Comparison of ENCODE assay signal across 8 cellular contexts in the genomic region with DNA sequence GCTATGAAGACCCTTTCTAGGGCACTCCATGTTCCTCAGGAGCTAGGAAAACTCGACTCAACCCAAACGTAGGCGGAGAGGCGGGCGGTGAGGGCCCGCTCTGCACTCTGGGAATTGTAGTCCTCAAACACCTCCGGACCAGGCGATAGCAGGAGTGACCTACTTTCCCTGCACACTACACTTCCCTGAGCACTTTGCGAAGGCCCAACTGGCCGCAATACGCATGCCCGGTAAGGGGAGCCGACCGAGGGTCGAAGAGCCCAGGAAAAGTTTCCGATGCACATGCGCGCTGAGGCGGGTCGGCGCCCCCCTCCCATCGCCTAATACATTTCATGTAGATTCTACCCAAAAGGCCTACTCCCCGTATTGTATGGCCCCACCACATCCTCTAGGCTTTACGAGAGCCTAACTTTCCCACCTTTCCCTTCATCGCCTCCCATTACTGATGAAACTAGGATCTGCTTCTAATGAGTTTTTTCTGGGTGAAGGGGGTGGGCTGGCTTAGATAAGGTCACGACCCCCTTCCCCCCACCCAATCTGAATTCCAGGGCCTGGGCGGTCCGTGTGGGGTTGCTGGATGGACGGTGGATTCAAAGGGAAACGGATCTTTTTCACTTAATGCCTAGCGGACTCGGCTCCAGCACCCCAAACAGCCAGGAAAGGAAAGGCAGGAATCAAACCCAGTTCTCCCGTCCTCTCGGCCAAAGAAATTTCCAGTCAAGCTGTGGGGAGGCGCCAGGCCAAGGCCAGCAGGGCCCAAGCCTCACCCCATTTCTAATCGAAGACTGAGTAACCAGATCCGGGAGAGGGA. TPM values are rescaled to one million over a fixed set of nuclear protein-coding genes. Genes with fewer than 3 reads are reported as not detected.
DNase-seq lines count a peak whose midpoint lies in the region; ATAC-seq, FAIRE-seq and TF ChIP-seq lines count a peak whose summit lies in the region.

No MANE protein-coding gene starts in this region.

- peaks cover 7% of the 10 kb centered on the region for H3K36me3 Mint-ChIP-seq in T-helper 2 cell treated with Interferon-gamma antibody and Interleukin-4, amounts not matched to agents 5 μg/mL and 100 μg/mL, for 36 hours (ENCODE audit: low read depth)
- peaks cover 10% of the 10 kb centered on the region for H3K36me3 Mint-ChIP-seq in progenitor cell of endocrine pancreas (ENCODE audit: insufficient read depth)

- peaks cover 16% of the 10 kb centered on the region for H3K4me1 Mint-ChIP-seq in T-helper 2 cell treated with Interferon-gamma antibody and Interleukin-4, amounts not matched to agents 5 μg/mL and 100 μg/mL, for 36 hours (ENCODE audit: low read depth)
- peaks cover 21% of the 10 kb centered on the region for H3K4me1 Mint-ChIP-seq in progenitor cell of endocrine pancreas (ENCODE audit: low read depth)

- TF ChIP-seq POLR2A in GM12892 (IDR thresholded peaks at IDR 0.05; ENCODE audit: low read depth, low read length) = no peak

- no peak for TF ChIP-seq CTCF in progenitor cell of endocrine pancreas (IDR thresholded peaks at IDR 0.05; ENCODE audit: unreplicated experiment)
- no peak for TF ChIP-seq CTCF in upper lobe of right lung (IDR thresholded peaks at IDR 0.05)

- H3K4me3 Mint-ChIP-seq in T-helper 2 cell treated with Interferon-gamma antibody and Interleukin-4, amounts not matched to agents 5 μg/mL and 100 μg/mL, for 36 hours = peak overlapping the region; percentile 89
- peak overlapping the region; percentile 99 for H3K4me3 Mint-ChIP-seq in progenitor cell of endocrine pancreas (ENCODE audit: low read depth)

- H3K9me3 Mint-ChIP-seq in T-helper 2 cell treated with Interferon-gamma antibody and Interleukin-4, amounts not matched to agents 5 μg/mL and 100 μg/mL, for 36 hours = no peaks in the 10 kb centered on the region
- no peaks in the 10 kb centered on the region for H3K9me3 Mint-ChIP-seq in progenitor cell of endocrine pancreas (ENCODE audit: low read depth)

- H3K27me3 Mint-ChIP-seq in T-helper 2 cell treated with Interferon-gamma antibody and Interleukin-4, amounts not matched to agents 5 μg/mL and 100 μg/mL, for 36 hours (ENCODE audit: low read depth) = no peaks in the 10 kb centered on the region
- H3K27me3 Mint-ChIP-seq in progenitor cell of endocrine pancreas = no peaks in the 10 kb centered on the region

- H3K4me3 ChIP-seq in upper lobe of right lung = peak overlapping the region; percentile 93

- H3K27ac Mint-ChIP-seq in T-helper 2 cell treated with Interferon-gamma antibody and Interleukin-4, amounts not matched to agents 5 μg/mL and 100 μg/mL, for 36 hours = peak overlapping the region; percentile 79
- H3K27ac Mint-ChIP-seq in progenitor cell of endocrine pancreas = peak overlapping the region; percentile 99

- peak; percentile 100 for FAIRE-seq in GM12892 (lab: Jason Lieb, UNC)

- H3K4me1 ChIP-seq in upper lobe of right lung = peaks cover 7% of the 10 kb centered on the region

- peaks cover 16% of the 10 kb centered on the region for H3K36me3 ChIP-seq in upper lobe of right lung

- peak; percentile 68 for DNase-seq in GM12892 (ENCODE audit: insufficient read length)
- DNase-seq in NCI-H1694 (lab: John Stamatoyannopoulos, UW) = peak; percentile 98
- DNase-seq in T-helper 2 cell treated with Interferon-gamma antibody and Interleukin-4, amounts not matched to agents 5 μg/mL and 100 μg/mL, for 36 hours (ENCODE audit: low spot score) = peak; percentile 89
- DNase-seq in anterior cingulate cortex (lab: John Stamatoyannopoulos, UW) = peak; percentile 38 to 95 (median 84)
- peak; percentile 92 for DNase-seq in left ventricle myocardium superior
- peak; percentile 93 for DNase-seq in progenitor cell of endocrine pancreas (ENCODE audit: low spot score, unreplicated experiment)
- DNase-seq in upper lobe of right lung = peak; percentile 94

- no peaks in the 10 kb centered on the region for H3K9me3 ChIP-seq in upper lobe of right lung

- intact Hi-C loops in left ventricle myocardium superior (cut with micrococcal nuclease) (no loop called here), upper lobe of right lung (cut with DNase I) (no loop called here)

- H3K27me3 ChIP-seq in upper lobe of right lung = no peaks in the 10 kb centered on the region

- peak overlapping the region; percentile 99 for H3K27ac ChIP-seq in upper lobe of right lung

- ATAC-seq in HG02840 (IDR thresholded peaks at IDR 0.05; ENCODE audit: low FRiP score, unreplicated experiment) = peak; percentile 46
- ATAC-seq in left ventricle myocardium superior = peak; percentile 47
- peak; percentile 74 for ATAC-seq in upper lobe of right lung

RNA-seq across cellular contexts. Expression of a gene that starts 2.0 kb away (rescaled TPM):
- polyA plus RNA-seq in GM12892 (2012; ENCODE audit: missing spikeins) = 7.9 TPM
- 71.8 TPM for total RNA-seq in left ventricle myocardium superior
- total RNA-seq in progenitor cell of endocrine pancreas = 66.9 and 72.4 TPM in 2 replicates
- 47.7 TPM for total RNA-seq in upper lobe of right lung

RNA-seq across cellular contexts. Expression of a gene that starts 23.9 kb away (rescaled TPM):
- polyA plus RNA-seq in GM12892 (2012; ENCODE audit: missing spikeins) = 46.5 TPM
- 20.2 TPM for total RNA-seq in left ventricle myocardium superior
- 44.3 and 52.9 TPM in 2 replicates for total RNA-seq in progenitor cell of endocrine pancreas
- total RNA-seq in upper lobe of right lung = 32.9 TPM

RNA-seq across cellular contexts. Expression of a gene that starts 24.4 kb away (rescaled TPM):
- 66.5 TPM for polyA plus RNA-seq in GM12892 (2012; ENCODE audit: missing spikeins)
- total RNA-seq in left ventricle myocardium superior = 887 TPM
- total RNA-seq in progenitor cell of endocrine pancreas = 67.4 and 69.7 TPM in 2 replicates
- total RNA-seq in upper lobe of right lung = 84.1 TPM

Comparison
In these comparisons a context has a peak if more than half of its experiments do, and no peak if none do; other contexts are left out.
1. Peak in every context shown above with its lines: DNase-seq, ATAC-seq, H3K4me3 ChIP-seq and H3K27ac ChIP-seq.
2. RNA of a gene that starts 24.4 kb away (total RNA-seq): 887 TPM in left ventricle myocardium superior (single experiment); 84.1 TPM in upper lobe of right lung (single experiment) and 67.4 to 69.7 TPM in progenitor cell of endocrine pancreas; every median in the first group is over 10 times any median in the second.